10 cellular contexts compared by ENCODE assay signal in the genomic region with DNA sequence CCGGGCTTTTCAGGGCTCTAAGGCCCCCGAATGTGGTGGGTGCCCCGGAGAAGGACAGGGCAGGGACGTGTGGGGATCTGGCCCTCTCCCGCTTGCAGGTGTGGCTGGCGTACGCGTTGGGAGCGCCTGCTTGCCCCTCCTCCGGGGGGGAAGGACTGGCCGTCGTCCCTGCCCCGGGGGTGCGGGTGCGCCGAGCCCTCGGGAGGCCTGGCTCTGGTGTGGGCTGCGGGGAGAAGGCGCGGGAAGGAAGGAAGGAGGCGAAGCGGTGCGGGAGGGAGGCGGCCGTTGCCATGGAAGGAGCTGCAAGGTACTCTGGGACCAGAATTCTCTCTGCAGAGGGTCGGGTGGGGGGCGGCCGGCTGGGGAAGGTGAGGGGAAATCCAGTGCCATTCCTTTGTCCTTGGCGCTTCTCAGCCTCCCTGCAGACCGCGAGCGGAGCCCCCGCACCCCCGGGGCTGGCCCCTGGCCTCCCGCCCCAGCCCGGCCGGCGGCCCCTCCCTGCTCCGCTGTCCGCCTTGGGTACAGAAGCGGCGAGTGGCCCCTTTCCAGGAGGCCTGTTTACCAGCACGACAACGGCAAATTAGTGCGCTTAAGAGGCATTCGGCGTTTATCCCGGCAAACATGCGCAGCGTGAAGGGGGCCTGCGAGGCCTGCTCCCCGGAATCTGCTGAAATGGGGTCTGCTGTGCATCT.
DNase-seq lines count a peak whose midpoint lies in the region; ATAC-seq, FAIRE-seq and TF ChIP-seq lines count a peak whose summit lies in the region.
"Had no signal": no experiment of that assay in that cellular context is flagged by ENCODE, and none has a peak within 500 bp of the region (broad histone marks: within the 10 kb centered on the region; RNA-seq: fewer than 3 reads in every experiment).

No MANE protein-coding gene starts in this region.

- FAIRE-seq in H54 (lab: Jason Lieb, UNC), result no peak

- peak; percentile 47 for DNase-seq in NCI-H2227 (lab: John Stamatoyannopoulos, UW; ENCODE audit: unreplicated experiment)
- no peak for DNase-seq in epithelial cell of proximal tubule (ENCODE audit: low read depth)
- no peak for DNase-seq in neuronal stem cell (ENCODE audit: low spot score)
- no peak for DNase-seq in stimulated activated CD4-positive, alpha-beta T cell treated with anti-CD3 and anti-CD28 coated beads, Interleukin-4, amount 100 ng/mL, for 1 hour
- DNase-seq in H54 (ENCODE audit: insufficient read length, low spot score), result no peak
- no peak for DNase-seq in hippocampal formation (lab: John Stamatoyannopoulos, UW)
- DNase-seq: activated T-cell treated with anti-CD3 and anti-CD28 coated beads for 4 hours, MG63 had no signal

- H3K27me3 ChIP-seq in neuronal stem cell (ENCODE audit: control insufficient read depth in 3 of 3, insufficient read depth in 3 of 3, low read depth in 1 of 3, low read length in 3 of 3), result peaks cover 0 to 88% (median 0%) of the 10 kb centered on the region in 3 experiments

- H2BK5ac ChIP-seq in neuronal stem cell (ENCODE audit: low read length), result peak overlapping the region; percentile 62

- H2AK5ac ChIP-seq in neuronal stem cell (ENCODE audit: low read depth, low read length), result no peak overlapping the region

- peak overlapping the region; percentile 94 for H3K18ac ChIP-seq in neuronal stem cell (ENCODE audit: low read length)

- H3K4me3 ChIP-seq in epithelial cell of proximal tubule (ENCODE audit: low read depth, low read length) (peak overlapping the region; percentile 30), neuronal stem cell (ENCODE audit: low read length in 2 of 2) (peak overlapping the region; percentile 40 to 65)
- H3K4me3 ChIP-seq: MG63 had no signal

- no peaks in the 10 kb centered on the region for H3K79me1 ChIP-seq in neuronal stem cell (ENCODE audit: low read depth, low read length)

- H2BK12ac ChIP-seq in neuronal stem cell (ENCODE audit: low read length), result peak overlapping the region; percentile 77

- no peak overlapping the region for H4K91ac ChIP-seq in neuronal stem cell (ENCODE audit: low read depth, low read length, poor library complexity)

- H3K36me3 ChIP-seq in ES-I3 (ENCODE audit: insufficient read depth, low read length) (no peaks in the 10 kb centered on the region), neuronal stem cell (replicated peaks in 1 of 2; ENCODE audit: control insufficient read depth in 2 of 2, insufficient read depth in 2 of 2, low read length in 2 of 2) (no peaks in the 10 kb centered on the region)
- H3K36me3 ChIP-seq: MG63 had no signal

- H3K4me2 ChIP-seq in neuronal stem cell (ENCODE audit: insufficient read depth, low read length, poor library complexity, severe bottlenecking), result peak overlapping the region; percentile 54

- H3K9me3 ChIP-seq in ES-I3 (ENCODE audit: control insufficient read depth, insufficient read depth, low read length) (no peaks in the 10 kb centered on the region), neuronal stem cell (replicated peaks in 1 of 2; ENCODE audit: control insufficient read depth in 2 of 2, insufficient read depth in 1 of 2, low read depth in 1 of 2, low read length in 2 of 2) (no peaks in the 10 kb centered on the region)
- H3K9me3 ChIP-seq: MG63 had no signal

- peak overlapping the region; percentile 3 for H4K8ac ChIP-seq in neuronal stem cell (ENCODE audit: low read depth, low read length)

- no peak overlapping the region for H3K14ac ChIP-seq in neuronal stem cell (ENCODE audit: low read length)

- H2BK15ac ChIP-seq in neuronal stem cell (ENCODE audit: low read length), result peak overlapping the region; percentile 71

- H3K4ac ChIP-seq in neuronal stem cell (ENCODE audit: low read length), result no peak overlapping the region

- H3K23ac ChIP-seq in neuronal stem cell (ENCODE audit: low read depth, low read length, poor library complexity), result peak overlapping the region; percentile 50

- H3K27ac ChIP-seq in neuronal stem cell (replicated peaks; ENCODE audit: low read length), result no peak overlapping the region

- peak overlapping the region; percentile 39; the same call in 1 of the 2 replicates for H3K9ac ChIP-seq in ES-I3 (ENCODE audit: low read depth, low read length)
- H3K9ac ChIP-seq in neuronal stem cell (ENCODE audit: low read depth, low read length, poor library complexity), result peak overlapping the region; percentile 74

- no peak for ATAC-seq in GM18858 (IDR thresholded peaks at IDR 0.05; ENCODE audit: unreplicated experiment)

- H2BK120ac ChIP-seq in neuronal stem cell (ENCODE audit: low read depth, low read length), result peak overlapping the region; percentile 43

- TF ChIP-seq CTCF in epithelial cell of proximal tubule (conservative IDR thresholded peaks at IDR 0.05; ENCODE audit: low read depth, low read length), result no peak

- no CpG with 5 or more reads among the region's 52 CpGs for WGBS in neuronal stem cell (ENCODE audit: extremely low coverage in 2 of 2, insufficient read length in 2 of 2, insufficient replicate concordance in 1 of 2), 2 donors

- TF ChIP-seq POLR2A in H54 (IDR thresholded peaks at IDR 0.05; ENCODE audit: low read depth, low read length), result no peak

- H2AFZ ChIP-seq in neuronal stem cell (ENCODE audit: low read length), result peak overlapping the region; percentile 95

- H3K4me1 ChIP-seq in ES-I3 (ENCODE audit: insufficient read depth, low read length) (peaks cover 34% of the 10 kb centered on the region), neuronal stem cell (ENCODE audit: control insufficient read depth in 2 of 2, insufficient read depth in 1 of 2, low read depth in 1 of 2, low read length in 2 of 2) (peaks cover 17 to 35% of the 10 kb centered on the region in 2 donors)
